Comparison of ENCODE assay signal across 1 cellular context in genomic region chr11:45919806-45920530, GRCh38.
TF ChIP-seq lines count a peak whose summit lies in the region.

No MANE protein-coding gene starts in this region.

TF ChIP-seq in GM23338, 12 proteins besides CTCF, POLR2A, EP300 and RAD21:
- TF ChIP-seq CREB1 (CRISPR knock-in tag; IDR thresholded peaks at IDR 0.05; ENCODE audit: low read depth) (no peak), ZNF331 (CRISPR knock-in tag; IDR thresholded peaks at IDR 0.05; ENCODE audit: low read depth) (no peak), NANOG (IDR thresholded peaks at IDR 0.05; ENCODE audit: borderline replicate concordance) (no peak), POLR2AphosphoS5 (IDR thresholded peaks at IDR 0.05; ENCODE audit: low read depth) (no peak), JUNB (IDR thresholded peaks at IDR 0.05; ENCODE audit: unreplicated experiment) (no peak), EZH2 (IDR thresholded peaks at IDR 0.05; ENCODE audit: low read depth, unreplicated experiment) (no peak), ZNF114 (CRISPR knock-in tag; IDR thresholded peaks at IDR 0.05) (no peak), STAT1 (IDR thresholded peaks at IDR 0.05; ENCODE audit: unreplicated experiment) (no peak), EZH2phosphoT487 (IDR thresholded peaks at IDR 0.05; ENCODE audit: unreplicated experiment) (no peak)
- TF ChIP-seq, protein P1, sequence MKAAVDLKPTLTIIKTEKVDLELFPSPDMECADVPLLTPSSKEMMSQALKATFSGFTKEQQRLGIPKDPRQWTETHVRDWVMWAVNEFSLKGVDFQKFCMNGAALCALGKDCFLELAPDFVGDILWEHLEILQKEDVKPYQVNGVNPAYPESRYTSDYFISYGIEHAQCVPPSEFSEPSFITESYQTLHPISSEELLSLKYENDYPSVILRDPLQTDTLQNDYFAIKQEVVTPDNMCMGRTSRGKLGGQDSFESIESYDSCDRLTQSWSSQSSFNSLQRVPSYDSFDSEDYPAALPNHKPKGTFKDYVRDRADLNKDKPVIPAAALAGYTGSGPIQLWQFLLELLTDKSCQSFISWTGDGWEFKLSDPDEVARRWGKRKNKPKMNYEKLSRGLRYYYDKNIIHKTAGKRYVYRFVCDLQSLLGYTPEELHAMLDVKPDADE (IDR thresholded peaks at IDR 0.05): no peak
- TF ChIP-seq, protein P2, sequence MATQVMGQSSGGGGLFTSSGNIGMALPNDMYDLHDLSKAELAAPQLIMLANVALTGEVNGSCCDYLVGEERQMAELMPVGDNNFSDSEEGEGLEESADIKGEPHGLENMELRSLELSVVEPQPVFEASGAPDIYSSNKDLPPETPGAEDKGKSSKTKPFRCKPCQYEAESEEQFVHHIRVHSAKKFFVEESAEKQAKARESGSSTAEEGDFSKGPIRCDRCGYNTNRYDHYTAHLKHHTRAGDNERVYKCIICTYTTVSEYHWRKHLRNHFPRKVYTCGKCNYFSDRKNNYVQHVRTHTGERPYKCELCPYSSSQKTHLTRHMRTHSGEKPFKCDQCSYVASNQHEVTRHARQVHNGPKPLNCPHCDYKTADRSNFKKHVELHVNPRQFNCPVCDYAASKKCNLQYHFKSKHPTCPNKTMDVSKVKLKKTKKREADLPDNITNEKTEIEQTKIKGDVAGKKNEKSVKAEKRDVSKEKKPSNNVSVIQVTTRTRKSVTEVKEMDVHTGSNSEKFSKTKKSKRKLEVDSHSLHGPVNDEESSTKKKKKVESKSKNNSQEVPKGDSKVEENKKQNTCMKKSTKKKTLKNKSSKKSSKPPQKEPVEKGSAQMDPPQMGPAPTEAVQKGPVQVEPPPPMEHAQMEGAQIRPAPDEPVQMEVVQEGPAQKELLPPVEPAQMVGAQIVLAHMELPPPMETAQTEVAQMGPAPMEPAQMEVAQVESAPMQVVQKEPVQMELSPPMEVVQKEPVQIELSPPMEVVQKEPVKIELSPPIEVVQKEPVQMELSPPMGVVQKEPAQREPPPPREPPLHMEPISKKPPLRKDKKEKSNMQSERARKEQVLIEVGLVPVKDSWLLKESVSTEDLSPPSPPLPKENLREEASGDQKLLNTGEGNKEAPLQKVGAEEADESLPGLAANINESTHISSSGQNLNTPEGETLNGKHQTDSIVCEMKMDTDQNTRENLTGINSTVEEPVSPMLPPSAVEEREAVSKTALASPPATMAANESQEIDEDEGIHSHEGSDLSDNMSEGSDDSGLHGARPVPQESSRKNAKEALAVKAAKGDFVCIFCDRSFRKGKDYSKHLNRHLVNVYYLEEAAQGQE (IDR thresholded peaks at IDR 0.05; ENCODE audit: unreplicated experiment): no peak
